8 cellular contexts compared by ENCODE assay signal in the genomic region with DNA sequence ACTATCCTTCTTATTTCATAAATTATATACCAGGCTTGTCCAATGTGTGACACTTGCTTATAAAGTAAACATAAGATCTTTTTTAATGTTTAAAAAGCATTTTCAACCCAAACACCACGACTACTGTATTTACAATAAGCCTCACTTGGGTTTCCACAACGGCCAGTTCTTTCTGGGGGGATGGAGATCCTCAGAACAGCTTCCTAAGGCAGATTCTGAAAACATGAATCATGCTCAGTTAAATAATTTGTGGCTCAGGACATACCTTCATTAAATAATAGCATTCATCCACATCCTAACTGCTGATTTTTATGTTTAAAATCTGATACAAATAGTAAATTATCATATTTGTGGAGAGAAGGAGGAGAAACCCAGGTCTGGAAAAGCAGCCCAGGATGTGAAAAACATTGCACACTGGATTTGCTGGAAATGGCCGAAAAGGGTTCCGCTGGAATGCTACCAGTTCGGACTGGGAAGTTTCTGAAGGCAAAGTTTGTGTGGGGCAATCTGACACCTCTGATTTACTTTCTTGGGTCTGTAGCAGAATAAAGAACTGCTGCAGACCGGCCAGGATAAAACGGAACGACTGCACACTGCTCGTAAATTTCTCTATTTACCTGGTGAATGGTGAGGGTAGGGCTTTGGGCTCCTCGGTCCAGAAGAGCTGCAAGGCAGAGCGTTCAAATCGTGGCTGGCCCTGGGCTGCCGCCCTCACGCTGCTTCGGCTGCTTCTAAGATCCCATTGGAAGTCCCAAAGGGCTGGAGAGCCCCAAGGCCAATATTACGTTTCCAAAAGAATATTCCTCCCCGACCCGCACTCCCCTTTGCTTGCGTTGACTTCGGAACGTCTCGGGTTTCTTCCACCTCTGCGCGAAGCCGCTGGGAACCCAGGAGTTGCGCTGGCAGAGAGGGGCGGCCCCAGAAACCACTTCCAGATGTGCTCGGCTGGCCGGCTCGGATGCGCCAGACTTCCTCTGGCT. TPM values are rescaled to one million over a fixed set of nuclear protein-coding genes. Genes with fewer than 3 reads are reported as not detected.
DNase-seq lines count a peak whose midpoint lies in the region; ATAC-seq and TF ChIP-seq lines count a peak whose summit lies in the region.

A gene with protein sequence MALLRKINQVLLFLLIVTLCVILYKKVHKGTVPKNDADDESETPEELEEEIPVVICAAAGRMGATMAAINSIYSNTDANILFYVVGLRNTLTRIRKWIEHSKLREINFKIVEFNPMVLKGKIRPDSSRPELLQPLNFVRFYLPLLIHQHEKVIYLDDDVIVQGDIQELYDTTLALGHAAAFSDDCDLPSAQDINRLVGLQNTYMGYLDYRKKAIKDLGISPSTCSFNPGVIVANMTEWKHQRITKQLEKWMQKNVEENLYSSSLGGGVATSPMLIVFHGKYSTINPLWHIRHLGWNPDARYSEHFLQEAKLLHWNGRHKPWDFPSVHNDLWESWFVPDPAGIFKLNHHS (minus strand): TSS at position 910 of the 980 bp plus-strand sequence. CDS start 30,539 bp downstream, outside the sequence.

- DNase-seq in AG09309 (ENCODE audit: low read depth): peak; percentile 50
- peak; percentile 61 for DNase-seq in LHCN-M2 (ENCODE audit: low read depth)
- DNase-seq in chondrocyte (ENCODE audit: low spot score): no peak
- peak in 1 of 3 donors; percentile 30 for DNase-seq in right lobe of liver
- DNase-seq in thyroid gland: peak; percentile 58 to 69
- no peak for DNase-seq in activated T-helper 2 cell treated with anti-CD3 and anti-CD28 coated beads, Interferon-gamma antibody, Interleukin-2, Interleukin-4, amounts not matched to agents 10 μg/mL and 5 μg/mL and 100 μg/mL, durations not matched to agents 14 hours and 24 hours and 36 hours (ENCODE audit: low spot score)

- peaks cover 2% of the 10 kb centered on the region for H3K36me3 Mint-ChIP-seq in chondrocyte (ENCODE audit: low read depth)
- H3K36me3 Mint-ChIP-seq in activated T-helper 2 cell treated with anti-CD3 and anti-CD28 coated beads, Interferon-gamma antibody, Interleukin-2, Interleukin-4, amounts not matched to agents 10 μg/mL and 5 μg/mL and 100 μg/mL, durations not matched to agents 14 hours and 24 hours and 36 hours (ENCODE audit: low read depth): no peaks in the 10 kb centered on the region

- peak; percentile 48 to 69 (median 56) for ATAC-seq in right lobe of liver
- ATAC-seq in HG02870 (IDR thresholded peaks at IDR 0.05; ENCODE audit: unreplicated experiment): no peak
- no peak for ATAC-seq in GM19395 (IDR thresholded peaks at IDR 0.05; ENCODE audit: unreplicated experiment)

- H3K27me3 ChIP-seq in right lobe of liver: no peaks in the 10 kb centered on the region
- H3K27me3 ChIP-seq in thyroid gland: no peaks in the 10 kb centered on the region

- H3K27ac Mint-ChIP-seq in chondrocyte (ENCODE audit: unreplicated experiment): peak within 1 kb of the TSS; percentile 93
- H3K27ac Mint-ChIP-seq in activated T-helper 2 cell treated with anti-CD3 and anti-CD28 coated beads, Interferon-gamma antibody, Interleukin-2, Interleukin-4, amounts not matched to agents 10 μg/mL and 5 μg/mL and 100 μg/mL, durations not matched to agents 14 hours and 24 hours and 36 hours: no peak within 1 kb of the TSS

- peaks cover 46% of the 10 kb centered on the region for H3K4me1 Mint-ChIP-seq in chondrocyte (ENCODE audit: low read depth)
- peaks cover 5% of the 10 kb centered on the region for H3K4me1 Mint-ChIP-seq in activated T-helper 2 cell treated with anti-CD3 and anti-CD28 coated beads, Interferon-gamma antibody, Interleukin-2, Interleukin-4, amounts not matched to agents 10 μg/mL and 5 μg/mL and 100 μg/mL, durations not matched to agents 14 hours and 24 hours and 36 hours (ENCODE audit: low read depth)

- H3K36me3 ChIP-seq in right lobe of liver (no peaks in the 10 kb centered on the region), thyroid gland (no peaks in the 10 kb centered on the region)

- H3K4me1 ChIP-seq in right lobe of liver (no peaks in the 10 kb centered on the region), thyroid gland (peaks cover 14 to 31% of the 10 kb centered on the region in 2 donors)

- H3K9me3 ChIP-seq in right lobe of liver: no peaks in the 10 kb centered on the region
- H3K9me3 ChIP-seq in thyroid gland: no peaks in the 10 kb centered on the region

- intact Hi-C loops in right lobe of liver (cut with DNase I) (no loop called here), thyroid gland (cut with DNase I) (no loop called here)
- intact Hi-C loops in activated T-helper 2 cell treated with anti-CD3 and anti-CD28 coated beads, Interferon-gamma antibody, Interleukin-2, Interleukin-4, amounts not matched to agents 10 μg/mL and 5 μg/mL and 100 μg/mL, durations not matched to agents 14 hours and 24 hours and 36 hours (cut with micrococcal nuclease): no loop called here

- TF ChIP-seq POLR2A in right lobe of liver (IDR thresholded peaks at IDR 0.05): no peak
- peak in 1 of 2 donors; percentile 31 for TF ChIP-seq POLR2A in thyroid gland (IDR thresholded peaks at IDR 0.05)

- no peak within 1 kb of the TSS for H3K27ac ChIP-seq in right lobe of liver
- H3K27ac ChIP-seq in thyroid gland: peak within 1 kb of the TSS; percentile 23 to 74 (median 61)

- peak within 1 kb of the TSS; percentile 83 for H3K4me3 Mint-ChIP-seq in chondrocyte (ENCODE audit: unreplicated experiment)
- H3K4me3 Mint-ChIP-seq in activated T-helper 2 cell treated with anti-CD3 and anti-CD28 coated beads, Interferon-gamma antibody, Interleukin-2, Interleukin-4, amounts not matched to agents 10 μg/mL and 5 μg/mL and 100 μg/mL, durations not matched to agents 14 hours and 24 hours and 36 hours (ENCODE audit: low read depth): no peak within 1 kb of the TSS

- TF ChIP-seq CTCF in AG09309 (IDR thresholded peaks at IDR 0.05; ENCODE audit: control insufficient read depth, insufficient read depth, low read depth, low read length, missing control alignments) (no peak), chondrocyte (IDR thresholded peaks at IDR 0.05) (no peak), right lobe of liver (IDR thresholded peaks at IDR 0.05) (no peak), thyroid gland (IDR thresholded peaks at IDR 0.05) (no peak)

- 21% methylated on average over 19 of the region's 31 CpGs for WGBS in right lobe of liver (ENCODE audit: insufficient coverage, low coverage, low lambda C conversion rate, missing lambda C conversion rate)
- WGBS in thyroid gland, 2 donors: 9 to 12% methylated on average over 29 to 31 of the region's 31 CpGs

- no peaks in the 10 kb centered on the region for H3K9me3 Mint-ChIP-seq in chondrocyte (ENCODE audit: low read depth)
- H3K9me3 Mint-ChIP-seq in activated T-helper 2 cell treated with anti-CD3 and anti-CD28 coated beads, Interferon-gamma antibody, Interleukin-2, Interleukin-4, amounts not matched to agents 10 μg/mL and 5 μg/mL and 100 μg/mL, durations not matched to agents 14 hours and 24 hours and 36 hours: no peaks in the 10 kb centered on the region

- H3K4me3 ChIP-seq in AG09309 (ENCODE audit: control insufficient read depth, low read depth, low read length) (peak within 1 kb of the TSS; percentile 62), right lobe of liver (peak within 1 kb of the TSS; percentile 12 to 19 (median 19)), thyroid gland (replicated peaks in 1 of 3) (peak within 1 kb of the TSS; percentile 25 to 29 (median 25))

- H3K27me3 Mint-ChIP-seq in chondrocyte (ENCODE audit: low read depth): no peaks in the 10 kb centered on the region
- H3K27me3 Mint-ChIP-seq in activated T-helper 2 cell treated with anti-CD3 and anti-CD28 coated beads, Interferon-gamma antibody, Interleukin-2, Interleukin-4, amounts not matched to agents 10 μg/mL and 5 μg/mL and 100 μg/mL, durations not matched to agents 14 hours and 24 hours and 36 hours (ENCODE audit: low read depth): peaks cover 49% of the 10 kb centered on the region

RNA-seq across cellular contexts. Expression of the gene that starts here (rescaled TPM):
- total RNA-seq in LHCN-M2 (2014; rRNA removed) (42.0 and 47.1 TPM in 2 replicates), chondrocyte (37.6 to 48.6 TPM (median 38.8 TPM) in 3 replicates), right lobe of liver (1 to 10 TPM in 2 of 6 experiments, under 1 TPM in 4; 0.44 to 1.2 (median 0.79) TPM), thyroid gland (10 to 100 TPM; 27.7 to 52.0 (median 34.3) TPM)
- polyA plus RNA-seq in LHCN-M2 (2012): 15.5 TPM
- 0.11 TPM in 1 of 2 replicates, not detected in the other for total RNA-seq in activated T-helper 2 cell treated with anti-CD3 and anti-CD28 coated beads, Interferon-gamma antibody, Interleukin-2, Interleukin-4, amounts not matched to agents 10 μg/mL and 5 μg/mL and 100 μg/mL, durations not matched to agents 14 hours and 24 hours and 36 hours

Comparison
In these comparisons a context has a peak if more than half of its experiments do, and no peak if none do; other contexts are left out.
1. RNA of the gene that starts here (total RNA-seq): 42.0 to 47.1 TPM in LHCN-M2, 37.6 to 48.6 TPM in chondrocyte and 27.7 to 52.0 TPM in thyroid gland; 0.44 to 1.2 TPM in right lobe of liver and 0.11 TPM in activated T-helper 2 cell treated with anti-CD3 and anti-CD28 coated beads, Interferon-gamma antibody, Interleukin-2, Interleukin-4, amounts not matched to agents 10 μg/mL and 5 μg/mL and 100 μg/mL, durations not matched to agents 14 hours and 24 hours and 36 hours; every median in the first group is over 10 times any median in the second.
2. DNase-seq: peak in AG09309 (single experiment), LHCN-M2 (single experiment) and thyroid gland (2 of 2); none in chondrocyte (single experiment) and activated T-helper 2 cell treated with anti-CD3 and anti-CD28 coated beads, Interferon-gamma antibody, Interleukin-2, Interleukin-4, amounts not matched to agents 10 μg/mL and 5 μg/mL and 100 μg/mL, durations not matched to agents 14 hours and 24 hours and 36 hours (single experiment).
3. ATAC-seq: peak in right lobe of liver (4 of 4); none in HG02870 (single experiment) and GM19395 (single experiment).
4. H3K27ac ChIP-seq: peak in thyroid gland (3 of 3); none in right lobe of liver (0 of 3).
5. Peak in every context shown above with its lines, with median percentiles within 50 percentile points of each other: H3K4me3 ChIP-seq.